28 cellular contexts compared by ENCODE assay signal in the genomic region with DNA sequence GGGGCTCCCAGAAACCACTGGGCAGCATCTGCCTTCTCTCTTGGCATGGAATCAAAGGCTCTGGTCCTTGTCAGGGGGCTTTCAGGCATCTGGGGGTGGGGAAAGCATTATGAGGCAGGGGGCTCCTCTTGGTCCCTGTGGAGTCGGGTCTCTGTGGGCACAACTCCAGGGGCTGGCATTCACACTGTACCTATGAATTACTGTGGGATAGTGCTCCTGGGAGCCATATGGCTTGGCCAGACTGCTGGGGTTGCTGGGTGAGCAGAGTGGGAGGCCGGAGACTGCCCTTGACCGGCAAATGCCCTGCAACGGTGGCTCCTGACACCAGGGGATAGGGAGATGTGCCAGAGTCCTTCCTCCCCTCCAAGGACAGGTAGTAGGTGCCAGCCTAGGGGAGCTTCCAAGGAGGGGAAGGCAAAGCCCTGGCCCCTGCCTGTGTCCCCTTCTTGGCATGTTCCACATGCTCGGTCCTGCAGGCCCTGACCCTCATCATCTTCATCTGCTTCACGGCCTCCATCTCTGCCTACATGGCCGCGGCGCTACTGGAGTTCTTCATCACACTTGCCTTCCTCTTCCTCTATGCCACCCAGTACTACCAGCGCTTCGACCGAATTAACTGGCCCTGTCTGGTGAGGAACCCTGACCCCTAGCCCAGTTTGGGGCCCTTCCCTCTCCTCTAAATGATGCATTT. TPM values are rescaled to one million over a fixed set of nuclear protein-coding genes. Genes with fewer than 3 reads are reported as not detected.
"Had no signal": no experiment of that assay in that cellular context is flagged by ENCODE, and none has a peak within 500 bp of the region (broad histone marks: within the 10 kb centered on the region; RNA-seq: fewer than 3 reads in every experiment).

No MANE protein-coding gene starts in this region.

- H3K27ac Mint-ChIP-seq: activated naive CD8-positive, alpha-beta T cell treated with anti-CD3 and anti-CD28 coated beads, Interleukin-2, amount 10 ng/mL, durations not matched to agents 7 days and 5 days; activated T-helper 2 cell treated with anti-CD3 and anti-CD28 coated beads, Interferon-gamma antibody, Interleukin-2, Interleukin-4, amounts not matched to agents 10 μg/mL and 5 μg/mL and 100 μg/mL, durations not matched to agents 14 hours and 24 hours and 36 hours; stimulated activated memory B cell treated with anti-CD40 and anti-IgM and Interleukin-4, amounts not matched to agents 10 μg/mL and 1 μg/mL and 100 μg/mL, for 72 hours had no signal

- DNase-seq: activated CD4-positive, alpha-beta T cell treated with anti-CD3 and anti-CD28 coated beads, Interleukin-2, amount 50 U/mL, for 4 hours; activated CD8-positive, alpha-beta memory T cell treated with anti-CD3 and anti-CD28 coated beads, Interleukin-2, amount 50 U/mL, for 48 hours; activated naive CD4-positive, alpha-beta T cell; activated naive CD8-positive, alpha-beta T cell treated with anti-CD3 and anti-CD28 coated beads, Interleukin-2, amount 10 ng/mL, durations not matched to agents 7 days and 5 days; activated T-cell treated with anti-CD3 and anti-CD28 coated beads, Interleukin-2, amount 50 U/mL, for 4 hours; amniotic stem cell; dermis blood vessel endothelial cell; effector memory CD4-positive, alpha-beta T cell; foreskin keratinocyte; hippocampal formation; left colon; naive thymus-derived CD8-positive, alpha-beta T cell; small intestine; stimulated activated CD4-positive, alpha-beta T cell treated with anti-CD3 and anti-CD28 coated beads, Interleukin-2, amount 100 ng/mL, for 24 hours; T-helper 9 cell; upper lobe of left lung had no signal

- H3K4me3 Mint-ChIP-seq: activated naive CD8-positive, alpha-beta T cell treated with anti-CD3 and anti-CD28 coated beads, Interleukin-2, amount 10 ng/mL, durations not matched to agents 7 days and 5 days; activated T-cell treated with anti-CD3 and anti-CD28 coated beads, Interleukin-2, amount 50 U/mL, for 4 hours; naive thymus-derived CD8-positive, alpha-beta T cell; stimulated activated memory B cell treated with anti-CD40 and anti-IgM and Interleukin-4, amounts not matched to agents 10 μg/mL and 1 μg/mL and 100 μg/mL, for 72 hours had no signal

- H3K9me3 Mint-ChIP-seq: activated naive CD8-positive, alpha-beta T cell treated with anti-CD3 and anti-CD28 coated beads, Interleukin-2, amount 10 ng/mL, durations not matched to agents 7 days and 5 days; activated T-cell treated with anti-CD3 and anti-CD28 coated beads, Interleukin-2, amount 50 U/mL, for 4 hours; activated T-helper 2 cell treated with anti-CD3 and anti-CD28 coated beads, Interferon-gamma antibody, Interleukin-2, Interleukin-4, amounts not matched to agents 10 μg/mL and 5 μg/mL and 100 μg/mL, durations not matched to agents 14 hours and 24 hours and 36 hours; naive thymus-derived CD8-positive, alpha-beta T cell; stimulated activated memory B cell treated with anti-CD40 and anti-IgM and Interleukin-4, amounts not matched to agents 10 μg/mL and 1 μg/mL and 100 μg/mL, for 72 hours had no signal

- H3K4me1 ChIP-seq: foreskin keratinocyte, prostate gland had no signal

- H3K4me3 ChIP-seq: lung, prostate gland, thoracic aorta, upper lobe of left lung had no signal

- ATAC-seq: activated T-cell treated with anti-CD3 and anti-CD28 coated beads, Interleukin-2, amount 50 U/mL, for 4 hours; foreskin keratinocyte; left colon; naive thymus-derived CD8-positive, alpha-beta T cell; stimulated activated memory B cell treated with anti-CD40 and anti-IgM and Interleukin-4, amounts not matched to agents 10 μg/mL and 1 μg/mL and 100 μg/mL, for 72 hours had no signal

- H3K36me3 Mint-ChIP-seq: activated naive CD8-positive, alpha-beta T cell treated with anti-CD3 and anti-CD28 coated beads, Interleukin-2, amount 10 ng/mL, durations not matched to agents 7 days and 5 days; naive thymus-derived CD8-positive, alpha-beta T cell; stimulated activated memory B cell treated with anti-CD40 and anti-IgM and Interleukin-4, amounts not matched to agents 10 μg/mL and 1 μg/mL and 100 μg/mL, for 72 hours had no signal

- H3K9me3 ChIP-seq: prostate gland, thoracic aorta, upper lobe of left lung had no signal

- H3K27me3 ChIP-seq: upper lobe of left lung had no signal

- H3K4me1 Mint-ChIP-seq: stimulated activated memory B cell treated with anti-CD40 and anti-IgM and Interleukin-4, amounts not matched to agents 10 μg/mL and 1 μg/mL and 100 μg/mL, for 72 hours had no signal

- H3K27ac ChIP-seq: foreskin keratinocyte, prostate gland, upper lobe of left lung had no signal

RNA-seq across cellular contexts. Expression of gene CMTM5, which starts 1.2 kb away (rescaled TPM):
- total RNA-seq: activated CD8-positive, alpha-beta memory T cell treated with anti-CD3 and anti-CD28 coated beads for 36 hours; activated naive CD8-positive, alpha-beta T cell treated with anti-CD3 and anti-CD28 coated beads, Interleukin-2, amount 10 ng/mL, durations not matched to agents 7 days and 5 days; activated T-cell treated with anti-CD3 and anti-CD28 coated beads, Interleukin-2, amount 50 U/mL, for 4 hours; activated T-helper 2 cell treated with anti-CD3 and anti-CD28 coated beads, Interferon-gamma antibody, Interleukin-2, Interleukin-4, amounts not matched to agents 10 μg/mL and 5 μg/mL and 100 μg/mL, durations not matched to agents 14 hours and 24 hours and 36 hours; dermis blood vessel endothelial cell; foreskin keratinocyte; glomerular endothelial cell; naive thymus-derived CD8-positive, alpha-beta T cell; osteocyte; SK-MEL-5; T-helper 1 cell treated with Interleukin-12 subunit alpha and Interleukin-12 subunit beta and Interleukin-4 antibody, amounts not matched to agents 30 ng/mL and 1 ng/mL, for 36 hours had no signal
- polyA plus RNA-seq: foreskin keratinocyte; naive thymus-derived CD8-positive, alpha-beta T cell had no signal

RNA-seq across cellular contexts. Expression of gene IL25, which starts 5.4 kb away (rescaled TPM):
- total RNA-seq: activated CD8-positive, alpha-beta memory T cell treated with anti-CD3 and anti-CD28 coated beads for 36 hours; activated T-cell treated with anti-CD3 and anti-CD28 coated beads, Interleukin-2, amount 50 U/mL, for 4 hours; activated T-helper 2 cell treated with anti-CD3 and anti-CD28 coated beads, Interferon-gamma antibody, Interleukin-2, Interleukin-4, amounts not matched to agents 10 μg/mL and 5 μg/mL and 100 μg/mL, durations not matched to agents 14 hours and 24 hours and 36 hours; dermis blood vessel endothelial cell; foreskin keratinocyte; glomerular endothelial cell; left colon; lung; naive thymus-derived CD8-positive, alpha-beta T cell; osteocyte; prostate gland; sciatic nerve; SK-MEL-5; T-helper 1 cell treated with Interleukin-12 subunit alpha and Interleukin-12 subunit beta and Interleukin-4 antibody, amounts not matched to agents 30 ng/mL and 1 ng/mL, for 36 hours; thoracic aorta; upper lobe of left lung had no signal
- polyA plus RNA-seq: esophagus; foreskin keratinocyte; lung; naive thymus-derived CD8-positive, alpha-beta T cell; small intestine had no signal

RNA-seq across cellular contexts. Expression of gene EFS, which starts 13.0 kb away (rescaled TPM):
- total RNA-seq: activated CD8-positive, alpha-beta memory T cell treated with anti-CD3 and anti-CD28 coated beads for 36 hours; activated naive CD8-positive, alpha-beta T cell treated with anti-CD3 and anti-CD28 coated beads, Interleukin-2, amount 10 ng/mL, durations not matched to agents 7 days and 5 days; activated T-helper 2 cell treated with anti-CD3 and anti-CD28 coated beads, Interferon-gamma antibody, Interleukin-2, Interleukin-4, amounts not matched to agents 10 μg/mL and 5 μg/mL and 100 μg/mL, durations not matched to agents 14 hours and 24 hours and 36 hours; naive thymus-derived CD8-positive, alpha-beta T cell; SK-MEL-5; T-helper 1 cell treated with Interleukin-12 subunit alpha and Interleukin-12 subunit beta and Interleukin-4 antibody, amounts not matched to agents 30 ng/mL and 1 ng/mL, for 36 hours had no signal
- polyA plus RNA-seq: naive thymus-derived CD8-positive, alpha-beta T cell had no signal

RNA-seq across cellular contexts. Expression of gene MYH6, which starts 30.1 kb away (rescaled TPM):
- total RNA-seq: activated CD8-positive, alpha-beta memory T cell treated with anti-CD3 and anti-CD28 coated beads for 36 hours; activated naive CD8-positive, alpha-beta T cell treated with anti-CD3 and anti-CD28 coated beads, Interleukin-2, amount 10 ng/mL, durations not matched to agents 7 days and 5 days; activated T-cell treated with anti-CD3 and anti-CD28 coated beads, Interleukin-2, amount 50 U/mL, for 4 hours; dermis blood vessel endothelial cell; foreskin keratinocyte; glomerular endothelial cell; left colon; naive thymus-derived CD8-positive, alpha-beta T cell; osteocyte; sciatic nerve; SK-MEL-5; thoracic aorta; upper lobe of left lung had no signal
- polyA plus RNA-seq: foreskin keratinocyte; naive thymus-derived CD8-positive, alpha-beta T cell had no signal
